Comparison of ENCODE assay signal across 1 cellular context in the genomic region with DNA sequence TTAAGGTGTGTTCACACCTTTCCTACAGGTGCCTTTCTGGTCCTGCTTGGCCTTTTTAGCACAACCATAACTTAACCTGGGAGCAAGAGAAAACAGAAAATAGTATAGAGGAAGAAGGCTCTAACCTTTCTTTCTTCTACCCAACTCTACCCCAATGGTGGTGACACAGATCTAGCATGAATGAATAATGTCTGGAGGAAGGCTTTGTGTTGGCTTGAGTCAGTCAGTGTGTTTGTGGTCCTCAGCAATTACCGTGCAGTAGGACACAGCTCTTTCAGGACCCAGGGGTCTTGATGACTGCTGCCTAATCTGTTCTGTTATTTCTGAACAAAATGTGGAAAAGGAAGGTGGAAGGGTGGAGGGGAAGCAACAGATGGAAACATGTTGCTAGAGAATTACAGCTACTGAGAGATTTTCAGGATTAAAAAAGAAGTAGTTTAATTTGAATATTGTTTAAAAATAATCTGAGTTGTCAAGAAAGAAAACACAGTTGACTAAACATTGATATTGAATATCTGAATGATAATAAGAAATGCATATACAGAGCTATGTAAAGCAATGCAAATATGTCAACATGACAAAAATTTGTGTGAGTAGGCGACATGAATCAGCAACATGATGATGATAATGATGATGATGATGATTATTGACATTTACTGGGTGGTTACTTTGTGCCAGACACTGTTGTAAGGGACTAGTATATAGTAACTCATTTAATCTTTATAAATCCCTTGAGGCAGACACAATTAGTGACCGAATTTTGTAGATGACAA.
TF ChIP-seq lines count a peak whose summit lies in the region.

No MANE protein-coding gene starts in this region.

TF ChIP-seq in A549, 52 proteins besides CTCF, POLR2A, EP300 and RAD21 (continued from another document):
- TF ChIP-seq, protein P1, sequence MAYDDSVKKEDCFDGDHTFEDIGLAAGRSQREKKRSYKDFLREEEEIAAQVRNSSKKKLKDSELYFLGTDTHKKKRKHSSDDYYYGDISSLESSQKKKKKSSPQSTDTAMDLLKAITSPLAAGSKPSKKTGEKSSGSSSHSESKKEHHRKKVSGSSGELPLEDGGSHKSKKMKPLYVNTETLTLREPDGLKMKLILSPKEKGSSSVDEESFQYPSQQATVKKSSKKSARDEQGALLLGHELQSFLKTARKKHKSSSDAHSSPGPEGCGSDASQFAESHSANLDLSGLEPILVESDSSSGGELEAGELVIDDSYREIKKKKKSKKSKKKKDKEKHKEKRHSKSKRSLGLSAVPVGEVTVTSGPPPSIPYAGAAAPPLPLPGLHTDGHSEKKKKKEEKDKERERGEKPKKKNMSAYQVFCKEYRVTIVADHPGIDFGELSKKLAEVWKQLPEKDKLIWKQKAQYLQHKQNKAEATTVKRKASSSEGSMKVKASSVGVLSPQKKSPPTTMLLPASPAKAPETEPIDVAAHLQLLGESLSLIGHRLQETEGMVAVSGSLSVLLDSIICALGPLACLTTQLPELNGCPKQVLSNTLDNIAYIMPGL (CRISPR knock-in tag; IDR thresholded peaks at IDR 0.05; ENCODE audit: borderline replicate concordance) = no peak
